ENCODE assay signal across 1 cellular context in the genomic region with DNA sequence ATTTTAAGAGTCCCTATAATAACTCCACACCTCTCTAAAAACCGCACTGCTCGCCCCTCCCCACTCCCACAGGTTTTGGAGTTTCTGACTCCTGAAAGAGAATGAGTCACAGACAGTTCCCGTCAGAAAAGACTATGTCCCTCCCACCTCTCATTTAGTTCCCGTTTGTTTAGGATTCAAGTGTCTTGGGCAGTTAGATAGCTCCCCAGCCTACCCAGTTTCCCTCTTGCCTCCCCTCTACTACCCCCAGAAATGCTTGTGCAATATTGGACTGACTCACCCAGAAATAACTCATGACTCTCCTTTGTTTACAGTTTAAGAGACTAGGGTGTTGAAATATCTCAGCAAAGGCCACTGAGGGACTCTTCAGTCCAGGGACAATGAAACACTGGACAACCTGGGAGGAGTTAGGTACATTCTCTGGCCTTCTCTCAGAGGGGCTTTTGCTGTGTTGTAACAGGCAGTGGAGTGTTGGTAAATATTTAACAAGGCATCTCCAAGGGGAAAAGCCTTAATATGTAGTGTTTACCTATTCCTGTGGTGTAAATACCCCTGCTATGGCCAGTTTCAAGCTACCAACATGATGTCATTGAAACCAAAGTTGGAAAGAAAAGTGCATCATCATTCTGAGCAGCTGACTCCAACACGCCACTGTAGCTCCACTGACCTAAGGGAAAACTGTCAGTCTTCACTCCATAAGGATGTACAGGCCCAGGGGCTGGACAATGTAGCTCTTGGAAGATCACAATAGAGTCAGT.
TF ChIP-seq lines count a peak whose summit lies in the region.

No MANE protein-coding gene starts in this region.

TF ChIP-seq in HepG2, 621 proteins besides CTCF, POLR2A, EP300 and RAD21 (continued from another document and continues in another):
- TF ChIP-seq LCORL (IDR thresholded peaks at IDR 0.05) (peak; percentile 86; the same call in 1 of the 2 replicates), LCORL (CRISPR knock-in tag; IDR thresholded peaks at IDR 0.05) (peak; percentile 95), HDAC2 (CRISPR knock-in tag; IDR thresholded peaks at IDR 0.05) (peak; percentile 92), NFE2L1 (CRISPR knock-in tag; IDR thresholded peaks at IDR 0.05; ENCODE audit: borderline replicate concordance) (no peak), CHD2 (IDR thresholded peaks at IDR 0.05; ENCODE audit: low read depth, low read length) (peak; percentile 36; the same call in 1 of the 2 replicates), PTBP1 (IDR thresholded peaks at IDR 0.05; ENCODE audit: low read depth, low read length, poor library complexity, severe bottlenecking) (no peak), SMYD3 (CRISPR knock-in tag; IDR thresholded peaks at IDR 0.05) (peak; percentile 87; the same call in 1 of the 2 replicates), MATR3 (CRISPR knock-in tag; IDR thresholded peaks at IDR 0.05) (no peak), ZNF607 (CRISPR knock-in tag; IDR thresholded peaks at IDR 0.05; ENCODE audit: borderline replicate concordance) (no peak; the same call in 1 of the 2 replicates), ZSCAN30 (CRISPR knock-in tag; IDR thresholded peaks at IDR 0.05) (0 out of 2 replicates have a peak, but pooled peaks have one; percentile 67), HNF4G (IDR thresholded peaks at IDR 0.05; ENCODE audit: borderline replicate concordance, low read depth, low read length) (peak; percentile 67; the same call in 1 of the 2 replicates), HNF4G (CRISPR knock-in tag; IDR thresholded peaks at IDR 0.05; ENCODE audit: borderline replicate concordance, low read depth) (0 out of 2 replicates have a peak, but pooled peaks have one; percentile 60), ZNF775 (CRISPR knock-in tag; IDR thresholded peaks at IDR 0.05; ENCODE audit: borderline replicate concordance) (peak; percentile 30; the same call in 1 of the 2 replicates), ZNF350 (CRISPR knock-in tag; IDR thresholded peaks at IDR 0.05; ENCODE audit: borderline replicate concordance, low read depth) (peak; percentile 13; the same call in 1 of the 2 replicates), TOE1 (CRISPR knock-in tag; IDR thresholded peaks at IDR 0.05) (no peak; the same call in 1 of the 2 replicates), SRY (CRISPR knock-in tag; IDR thresholded peaks at IDR 0.05) (no peak; the same call in 1 of the 2 replicates), KAT8 (CRISPR knock-in tag; IDR thresholded peaks at IDR 0.05) (peak; percentile 87), ZNF674 (CRISPR knock-in tag; IDR thresholded peaks at IDR 0.05; ENCODE audit: low read depth) (no peak), YEATS2 (CRISPR knock-in tag; IDR thresholded peaks at IDR 0.05; ENCODE audit: borderline replicate concordance) (peak; percentile 60; the same call in 1 of the 2 replicates), KLF9 (CRISPR knock-in tag; IDR thresholded peaks at IDR 0.05; ENCODE audit: low read depth) (0 out of 2 replicates have a peak, but pooled peaks have one; percentile 31), ZNF773 (CRISPR knock-in tag; IDR thresholded peaks at IDR 0.05; ENCODE audit: borderline replicate concordance) (no peak), TAF1 (CRISPR knock-in tag; IDR thresholded peaks at IDR 0.05) (peak; percentile 46; the same call in 1 of the 2 replicates), BRCA1 (CRISPR knock-in tag; IDR thresholded peaks at IDR 0.05) (no peak), ZNF451 (CRISPR knock-in tag; IDR thresholded peaks at IDR 0.05) (no peak), WIZ (CRISPR knock-in tag; IDR thresholded peaks at IDR 0.05) (peak; percentile 57; the same call in 1 of the 2 replicates), SOX5 (CRISPR knock-in tag; IDR thresholded peaks at IDR 0.05; ENCODE audit: borderline replicate concordance) (peak; percentile 98), XBP1 (CRISPR knock-in tag; IDR thresholded peaks at IDR 0.05) (no peak), KLF16 (CRISPR knock-in tag; IDR thresholded peaks at IDR 0.05) (peak in 1 of 2 experiments; percentile 88; a peak in 1 of 4 replicates), SSRP1 (CRISPR knock-in tag; IDR thresholded peaks at IDR 0.05) (no peak)
- TF ChIP-seq, protein P1, sequence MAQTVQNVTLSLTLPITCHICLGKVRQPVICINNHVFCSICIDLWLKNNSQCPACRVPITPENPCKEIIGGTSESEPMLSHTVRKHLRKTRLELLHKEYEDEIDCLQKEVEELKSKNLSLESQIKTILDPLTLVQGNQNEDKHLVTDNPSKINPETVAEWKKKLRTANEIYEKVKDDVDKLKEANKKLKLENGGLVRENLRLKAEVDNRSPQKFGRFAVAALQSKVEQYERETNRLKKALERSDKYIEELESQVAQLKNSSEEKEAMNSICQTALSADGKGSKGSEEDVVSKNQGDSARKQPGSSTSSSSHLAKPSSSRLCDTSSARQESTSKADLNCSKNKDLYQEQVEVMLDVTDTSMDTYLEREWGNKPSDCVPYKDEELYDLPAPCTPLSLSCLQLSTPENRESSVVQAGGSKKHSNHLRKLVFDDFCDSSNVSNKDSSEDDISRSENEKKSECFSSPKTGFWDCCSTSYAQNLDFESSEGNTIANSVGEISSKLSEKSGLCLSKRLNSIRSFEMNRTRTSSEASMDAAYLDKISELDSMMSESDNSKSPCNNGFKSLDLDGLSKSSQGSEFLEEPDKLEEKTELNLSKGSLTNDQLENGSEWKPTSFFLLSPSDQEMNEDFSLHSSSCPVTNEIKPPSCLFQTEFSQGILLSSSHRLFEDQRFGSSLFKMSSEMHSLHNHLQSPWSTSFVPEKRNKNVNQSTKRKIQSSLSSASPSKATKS (CRISPR knock-in tag; IDR thresholded peaks at IDR 0.05) = peak; percentile 92; the same call in 1 of the 2 replicates
- TF ChIP-seq, protein P2, sequence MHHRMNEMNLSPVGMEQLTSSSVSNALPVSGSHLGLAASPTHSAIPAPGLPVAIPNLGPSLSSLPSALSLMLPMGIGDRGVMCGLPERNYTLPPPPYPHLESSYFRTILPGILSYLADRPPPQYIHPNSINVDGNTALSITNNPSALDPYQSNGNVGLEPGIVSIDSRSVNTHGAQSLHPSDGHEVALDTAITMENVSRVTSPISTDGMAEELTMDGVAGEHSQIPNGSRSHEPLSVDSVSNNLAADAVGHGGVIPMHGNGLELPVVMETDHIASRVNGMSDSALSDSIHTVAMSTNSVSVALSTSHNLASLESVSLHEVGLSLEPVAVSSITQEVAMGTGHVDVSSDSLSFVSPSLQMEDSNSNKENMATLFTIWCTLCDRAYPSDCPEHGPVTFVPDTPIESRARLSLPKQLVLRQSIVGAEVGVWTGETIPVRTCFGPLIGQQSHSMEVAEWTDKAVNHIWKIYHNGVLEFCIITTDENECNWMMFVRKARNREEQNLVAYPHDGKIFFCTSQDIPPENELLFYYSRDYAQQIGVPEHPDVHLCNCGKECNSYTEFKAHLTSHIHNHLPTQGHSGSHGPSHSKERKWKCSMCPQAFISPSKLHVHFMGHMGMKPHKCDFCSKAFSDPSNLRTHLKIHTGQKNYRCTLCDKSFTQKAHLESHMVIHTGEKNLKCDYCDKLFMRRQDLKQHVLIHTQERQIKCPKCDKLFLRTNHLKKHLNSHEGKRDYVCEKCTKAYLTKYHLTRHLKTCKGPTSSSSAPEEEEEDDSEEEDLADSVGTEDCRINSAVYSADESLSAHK (CRISPR knock-in tag; IDR thresholded peaks at IDR 0.05; ENCODE audit: borderline replicate concordance) = no peak
- TF ChIP-seq, protein P3, sequence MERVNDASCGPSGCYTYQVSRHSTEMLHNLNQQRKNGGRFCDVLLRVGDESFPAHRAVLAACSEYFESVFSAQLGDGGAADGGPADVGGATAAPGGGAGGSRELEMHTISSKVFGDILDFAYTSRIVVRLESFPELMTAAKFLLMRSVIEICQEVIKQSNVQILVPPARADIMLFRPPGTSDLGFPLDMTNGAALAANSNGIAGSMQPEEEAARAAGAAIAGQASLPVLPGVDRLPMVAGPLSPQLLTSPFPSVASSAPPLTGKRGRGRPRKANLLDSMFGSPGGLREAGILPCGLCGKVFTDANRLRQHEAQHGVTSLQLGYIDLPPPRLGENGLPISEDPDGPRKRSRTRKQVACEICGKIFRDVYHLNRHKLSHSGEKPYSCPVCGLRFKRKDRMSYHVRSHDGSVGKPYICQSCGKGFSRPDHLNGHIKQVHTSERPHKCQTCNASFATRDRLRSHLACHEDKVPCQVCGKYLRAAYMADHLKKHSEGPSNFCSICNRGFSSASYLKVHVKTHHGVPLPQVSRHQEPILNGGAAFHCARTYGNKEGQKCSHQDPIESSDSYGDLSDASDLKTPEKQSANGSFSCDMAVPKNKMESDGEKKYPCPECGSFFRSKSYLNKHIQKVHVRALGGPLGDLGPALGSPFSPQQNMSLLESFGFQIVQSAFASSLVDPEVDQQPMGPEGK (CRISPR knock-in tag; IDR thresholded peaks at IDR 0.05) = peak; percentile 98
- TF ChIP-seq, protein P4, sequence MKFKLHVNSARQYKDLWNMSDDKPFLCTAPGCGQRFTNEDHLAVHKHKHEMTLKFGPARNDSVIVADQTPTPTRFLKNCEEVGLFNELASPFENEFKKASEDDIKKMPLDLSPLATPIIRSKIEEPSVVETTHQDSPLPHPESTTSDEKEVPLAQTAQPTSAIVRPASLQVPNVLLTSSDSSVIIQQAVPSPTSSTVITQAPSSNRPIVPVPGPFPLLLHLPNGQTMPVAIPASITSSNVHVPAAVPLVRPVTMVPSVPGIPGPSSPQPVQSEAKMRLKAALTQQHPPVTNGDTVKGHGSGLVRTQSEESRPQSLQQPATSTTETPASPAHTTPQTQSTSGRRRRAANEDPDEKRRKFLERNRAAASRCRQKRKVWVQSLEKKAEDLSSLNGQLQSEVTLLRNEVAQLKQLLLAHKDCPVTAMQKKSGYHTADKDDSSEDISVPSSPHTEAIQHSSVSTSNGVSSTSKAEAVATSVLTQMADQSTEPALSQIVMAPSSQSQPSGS (CRISPR knock-in tag; IDR thresholded peaks at IDR 0.05) = peak; percentile 94
- TF ChIP-seq, protein P5, sequence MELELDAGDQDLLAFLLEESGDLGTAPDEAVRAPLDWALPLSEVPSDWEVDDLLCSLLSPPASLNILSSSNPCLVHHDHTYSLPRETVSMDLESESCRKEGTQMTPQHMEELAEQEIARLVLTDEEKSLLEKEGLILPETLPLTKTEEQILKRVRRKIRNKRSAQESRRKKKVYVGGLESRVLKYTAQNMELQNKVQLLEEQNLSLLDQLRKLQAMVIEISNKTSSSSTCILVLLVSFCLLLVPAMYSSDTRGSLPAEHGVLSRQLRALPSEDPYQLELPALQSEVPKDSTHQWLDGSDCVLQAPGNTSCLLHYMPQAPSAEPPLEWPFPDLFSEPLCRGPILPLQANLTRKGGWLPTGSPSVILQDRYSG (CRISPR knock-in tag; IDR thresholded peaks at IDR 0.05) = no peak
- TF ChIP-seq, protein P6, sequence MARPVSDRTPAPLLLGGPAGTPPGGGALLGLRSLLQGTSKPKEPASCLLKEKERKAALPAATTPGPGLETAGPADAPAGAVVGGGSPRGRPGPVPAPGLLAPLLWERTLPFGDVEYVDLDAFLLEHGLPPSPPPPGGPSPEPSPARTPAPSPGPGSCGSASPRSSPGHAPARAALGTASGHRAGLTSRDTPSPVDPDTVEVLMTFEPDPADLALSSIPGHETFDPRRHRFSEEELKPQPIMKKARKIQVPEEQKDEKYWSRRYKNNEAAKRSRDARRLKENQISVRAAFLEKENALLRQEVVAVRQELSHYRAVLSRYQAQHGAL (CRISPR knock-in tag; IDR thresholded peaks at IDR 0.05; ENCODE audit: not compliant biosample characterization) = no peak
- TF ChIP-seq, protein P7, sequence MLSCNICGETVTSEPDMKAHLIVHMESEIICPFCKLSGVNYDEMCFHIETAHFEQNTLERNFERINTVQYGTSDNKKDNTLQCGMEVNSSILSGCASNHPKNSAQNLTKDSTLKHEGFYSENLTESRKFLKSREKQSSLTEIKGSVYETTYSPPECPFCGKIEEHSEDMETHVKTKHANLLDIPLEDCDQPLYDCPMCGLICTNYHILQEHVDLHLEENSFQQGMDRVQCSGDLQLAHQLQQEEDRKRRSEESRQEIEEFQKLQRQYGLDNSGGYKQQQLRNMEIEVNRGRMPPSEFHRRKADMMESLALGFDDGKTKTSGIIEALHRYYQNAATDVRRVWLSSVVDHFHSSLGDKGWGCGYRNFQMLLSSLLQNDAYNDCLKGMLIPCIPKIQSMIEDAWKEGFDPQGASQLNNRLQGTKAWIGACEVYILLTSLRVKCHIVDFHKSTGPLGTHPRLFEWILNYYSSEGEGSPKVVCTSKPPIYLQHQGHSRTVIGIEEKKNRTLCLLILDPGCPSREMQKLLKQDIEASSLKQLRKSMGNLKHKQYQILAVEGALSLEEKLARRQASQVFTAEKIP (CRISPR knock-in tag; IDR thresholded peaks at IDR 0.05; ENCODE audit: borderline replicate concordance) = no peak
- TF ChIP-seq, protein P8, sequence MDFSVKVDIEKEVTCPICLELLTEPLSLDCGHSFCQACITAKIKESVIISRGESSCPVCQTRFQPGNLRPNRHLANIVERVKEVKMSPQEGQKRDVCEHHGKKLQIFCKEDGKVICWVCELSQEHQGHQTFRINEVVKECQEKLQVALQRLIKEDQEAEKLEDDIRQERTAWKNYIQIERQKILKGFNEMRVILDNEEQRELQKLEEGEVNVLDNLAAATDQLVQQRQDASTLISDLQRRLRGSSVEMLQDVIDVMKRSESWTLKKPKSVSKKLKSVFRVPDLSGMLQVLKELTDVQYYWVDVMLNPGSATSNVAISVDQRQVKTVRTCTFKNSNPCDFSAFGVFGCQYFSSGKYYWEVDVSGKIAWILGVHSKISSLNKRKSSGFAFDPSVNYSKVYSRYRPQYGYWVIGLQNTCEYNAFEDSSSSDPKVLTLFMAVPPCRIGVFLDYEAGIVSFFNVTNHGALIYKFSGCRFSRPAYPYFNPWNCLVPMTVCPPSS (IDR thresholded peaks at IDR 0.05) = no peak
- TF ChIP-seq, protein P9, sequence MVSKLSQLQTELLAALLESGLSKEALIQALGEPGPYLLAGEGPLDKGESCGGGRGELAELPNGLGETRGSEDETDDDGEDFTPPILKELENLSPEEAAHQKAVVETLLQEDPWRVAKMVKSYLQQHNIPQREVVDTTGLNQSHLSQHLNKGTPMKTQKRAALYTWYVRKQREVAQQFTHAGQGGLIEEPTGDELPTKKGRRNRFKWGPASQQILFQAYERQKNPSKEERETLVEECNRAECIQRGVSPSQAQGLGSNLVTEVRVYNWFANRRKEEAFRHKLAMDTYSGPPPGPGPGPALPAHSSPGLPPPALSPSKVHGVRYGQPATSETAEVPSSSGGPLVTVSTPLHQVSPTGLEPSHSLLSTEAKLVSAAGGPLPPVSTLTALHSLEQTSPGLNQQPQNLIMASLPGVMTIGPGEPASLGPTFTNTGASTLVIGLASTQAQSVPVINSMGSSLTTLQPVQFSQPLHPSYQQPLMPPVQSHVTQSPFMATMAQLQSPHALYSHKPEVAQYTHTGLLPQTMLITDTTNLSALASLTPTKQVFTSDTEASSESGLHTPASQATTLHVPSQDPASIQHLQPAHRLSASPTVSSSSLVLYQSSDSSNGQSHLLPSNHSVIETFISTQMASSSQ (IDR thresholded peaks at IDR 0.05; ENCODE audit: low read depth) = peak; percentile 95
- TF ChIP-seq, protein P9 (CRISPR knock-in tag; IDR thresholded peaks at IDR 0.05; ENCODE audit: borderline replicate concordance) = peak; percentile 96
